Comparison of ENCODE assay signal across 19 cellular contexts in genomic region chr3:58394339-58394738, GRCh38. TPM values are rescaled to one million over a fixed set of nuclear protein-coding genes. Genes with fewer than 3 reads are reported as not detected.
DNase-seq lines count a peak whose midpoint lies in the region; ATAC-seq and TF ChIP-seq lines count a peak whose summit lies in the region.
"Had no signal": no experiment of that assay in that cellular context is flagged by ENCODE, and none has a peak within 500 bp of the region (broad histone marks: within the 10 kb centered on the region; RNA-seq: fewer than 3 reads in every experiment).

No MANE protein-coding gene starts in this region.

- no peak overlapping the region for H4K5ac ChIP-seq in H9 (ENCODE audit: insufficient read length, low read depth, low read length)

- H3K4me3 Mint-ChIP-seq in H9 = no peak overlapping the region
- no peak overlapping the region for H3K4me3 Mint-ChIP-seq in nephron
- H3K4me3 Mint-ChIP-seq: CD8-positive, alpha-beta T cell had no signal

- H2BK12ac ChIP-seq in H9 (ENCODE audit: insufficient read length, low read depth, low read length) = no peak overlapping the region

- no peaks in the 10 kb centered on the region for H3K23me2 ChIP-seq in H9 (ENCODE audit: insufficient read length, low read depth, low read length, poor library complexity, severe bottlenecking)

- H3K27me3 ChIP-seq in H9 (ENCODE audit: insufficient read depth, low read length) (no peaks in the 10 kb centered on the region), dorsolateral prefrontal cortex (no peaks in the 10 kb centered on the region)
- H3K27me3 ChIP-seq: BLaER1 treated with 17β-estradiol and CSF1 and Interleukin-3, amounts not matched to agents 10 nM and 100 nM had no signal

- H3K9me3 Mint-ChIP-seq in H9 (no peaks in the 10 kb centered on the region), nephron (no peaks in the 10 kb centered on the region)
- H3K9me3 Mint-ChIP-seq: CD8-positive, alpha-beta T cell had no signal

- no peak for ATAC-seq in GM21825 (IDR thresholded peaks at IDR 0.05; ENCODE audit: unreplicated experiment)
- no peak for ATAC-seq in HG03378 (IDR thresholded peaks at IDR 0.05; ENCODE audit: unreplicated experiment)
- ATAC-seq: CD8-positive, alpha-beta T cell; PC-3 had no signal

- peaks cover 12% of the 10 kb centered on the region; the same call in 1 of the 2 replicates for H3K4me1 ChIP-seq in H9 (ENCODE audit: insufficient read depth, low read length)

- no peak overlapping the region for H3T11ph ChIP-seq in H9 (ENCODE audit: low read length)

- H3K27me3 Mint-ChIP-seq in H9 (ENCODE audit: low read depth) (no peaks in the 10 kb centered on the region), nephron (ENCODE audit: low read depth) (no peaks in the 10 kb centered on the region)

- H3K4me2 ChIP-seq in H9 (ENCODE audit: insufficient read depth, insufficient read length, low read length) = no peak overlapping the region
- H3K4me2 ChIP-seq: BLaER1 treated with 17β-estradiol and CSF1 and Interleukin-3, amounts not matched to agents 10 nM and 100 nM had no signal

- intact Hi-C loops in dorsolateral prefrontal cortex (cut with DNase I) = no loop called here

- no peak overlapping the region for H2AK5ac ChIP-seq in H9 (ENCODE audit: insufficient read length, low read length)

- H3K4me1 Mint-ChIP-seq in H9 = peaks cover 15 to 17% of the 10 kb centered on the region in 2 experiments
- peaks cover 26% of the 10 kb centered on the region for H3K4me1 Mint-ChIP-seq in nephron

- no peak overlapping the region for H2BK20ac ChIP-seq in H9 (ENCODE audit: low read depth, low read length, poor library complexity, severe bottlenecking)

- no peaks in the 10 kb centered on the region for H4K20me1 ChIP-seq in H9 (ENCODE audit: control insufficient read depth, insufficient read depth, insufficient read length)

- H4K8ac ChIP-seq in H9 (replicated peaks; ENCODE audit: insufficient read length, low read depth, low read length) = no peak overlapping the region

- no peaks in the 10 kb centered on the region; a peak in 1 of 7 replicates for H3K36me3 Mint-ChIP-seq in H9 (ENCODE audit: insufficient read depth in 1 of 3, low read depth in 3 of 3)
- peaks cover 23% of the 10 kb centered on the region for H3K36me3 Mint-ChIP-seq in nephron (ENCODE audit: low read depth)

- H3K18ac ChIP-seq in H9 (ENCODE audit: insufficient read length, low read depth, low read length) = no peak overlapping the region

- no peaks in the 10 kb centered on the region for H3K9me3 ChIP-seq in H9 (ENCODE audit: control insufficient read depth, low read depth, low read length)
- H3K9me3 ChIP-seq: BLaER1 treated with 17β-estradiol and CSF1 and Interleukin-3, amounts not matched to agents 10 nM and 100 nM had no signal

- TF ChIP-seq CTCF in H9 (conservative IDR thresholded peaks at IDR 0.05) = no peak
- no peak for TF ChIP-seq CTCF in dorsolateral prefrontal cortex (IDR thresholded peaks at IDR 0.05 in 54 of 56, conservative IDR thresholded peaks at IDR 0.05 in 2 of 56; ENCODE audit: low read depth in 1 of 56, partially characterized antibody in 56 of 56)
- no peak for TF ChIP-seq CTCF in nephron (IDR thresholded peaks at IDR 0.05; ENCODE audit: unreplicated experiment in 3 of 3)

- no peak overlapping the region for H3K9ac ChIP-seq in H9 (ENCODE audit: extremely low read depth, insufficient read length, low read length)
- H3K9ac ChIP-seq: BLaER1 treated with 17β-estradiol and CSF1 and Interleukin-3, amounts not matched to agents 10 nM and 100 nM had no signal

- H3K14ac ChIP-seq in H9 (ENCODE audit: insufficient read depth, low read length) = no peak overlapping the region

- DNase-seq in AG08395 (ENCODE audit: low spot score) = peak; percentile 22
- DNase-seq in H9 = no peak
- DNase-seq in dorsolateral prefrontal cortex = no peak
- no peak for DNase-seq in activated CD4-positive, alpha-beta T cell treated with anti-CD3 and anti-CD28 coated beads for 48 hours
- DNase-seq: CD8-positive, alpha-beta T cell; H7; IMR-90; NCI-H1417 treated with DMSO at 0.1 percent for 48 hours; NCI-H1930; NCI-H226; NCI-H526; PC-3; RPMI8226; SHP77 treated with DMSO at 0.1 percent for 48 hours had no signal

- H2AFZ ChIP-seq in H9 (ENCODE audit: low read length) = no peak overlapping the region

- H3K79me1 ChIP-seq in H9 (ENCODE audit: insufficient read depth, low read depth, low read length, poor library complexity, severe bottlenecking) = no peaks in the 10 kb centered on the region

- H3K27ac Mint-ChIP-seq in H9 = no peak overlapping the region; a peak in 4 of 7 replicates
- peak overlapping the region; percentile 24 to 80 (median 57) for H3K27ac Mint-ChIP-seq in nephron
- H3K27ac Mint-ChIP-seq: CD8-positive, alpha-beta T cell had no signal

- no peak overlapping the region for H4K91ac ChIP-seq in H9 (ENCODE audit: insufficient read length, low read depth, low read length)

- H3K23ac ChIP-seq in H9 (ENCODE audit: insufficient read length, low read depth, low read length) = peak overlapping the region; percentile 40

- H3K79me2 ChIP-seq in H9 (ENCODE audit: insufficient read depth, low read length) = no peaks in the 10 kb centered on the region

- no peak overlapping the region for H3K56ac ChIP-seq in H9 (ENCODE audit: insufficient read length, low read depth, low read length)

- no peak overlapping the region for H2BK5ac ChIP-seq in H9 (ENCODE audit: insufficient read length, low read length)

- H2BK15ac ChIP-seq in H9 (ENCODE audit: low read depth, low read length) = no peak overlapping the region

- H3K4me3 ChIP-seq in dorsolateral prefrontal cortex = no peak overlapping the region
- H3K4me3 ChIP-seq: BLaER1 treated with 17β-estradiol and CSF1 and Interleukin-3, amounts not matched to agents 10 nM and 100 nM had no signal

- no peak overlapping the region for H2BK120ac ChIP-seq in H9 (ENCODE audit: low read depth, low read length, poor library complexity, severe bottlenecking)

- H3K4ac ChIP-seq in H9 (ENCODE audit: low read depth, low read length) = no peak overlapping the region

- no peak overlapping the region for H3K27ac ChIP-seq in H9 (ENCODE audit: insufficient read length, low read depth, low read length)
- H3K27ac ChIP-seq in dorsolateral prefrontal cortex = peak overlapping the region in 55 of 59 donors; percentile 12 to 100 (median 95)
- H3K27ac ChIP-seq: BLaER1 treated with 17β-estradiol and CSF1 and Interleukin-3, amounts not matched to agents 10 nM and 100 nM; HL-60 had no signal

RNA-seq across cellular contexts. Expression of gene PDHB, which starts 39.3 kb away (rescaled TPM):
- total RNA-seq in H9 (2021) = 131 and 132 TPM in 2 replicates
- total RNA-seq in dorsolateral prefrontal cortex = 10 to 100 TPM; 33.2 to 82.3 (median 62.6) TPM

Comparison
In these comparisons a context has a peak if more than half of its experiments do, and no peak if none do; other contexts are left out.
1. H3K27ac Mint-ChIP-seq: peak in nephron (3 of 3); none in H9 (0 of 3).